29 cellular contexts compared by ENCODE assay signal in genomic region chr11:887589-887988, GRCh38.
"Had no signal": no experiment of that assay in that cellular context is flagged by ENCODE, and none has a peak within 500 bp of the region (broad histone marks: within the 10 kb centered on the region; RNA-seq: fewer than 3 reads in every experiment).

No MANE protein-coding gene starts in this region.

- H3K9me3 ChIP-seq: body of pancreas, breast epithelium, colonic mucosa had no signal

- H3K27ac ChIP-seq: body of pancreas, breast epithelium, cardiac muscle cell, colonic mucosa had no signal

- DNase-seq: activated CD4-positive, alpha-beta memory T cell treated with anti-CD3 and anti-CD28 coated beads, Interleukin-2, amount 10 ng/mL, durations not matched to agents 7 days and 5 days; activated CD4-positive, alpha-beta T cell treated with anti-CD3 and anti-CD28 coated beads for 1 hour; activated CD4-positive, alpha-beta T cell treated with anti-CD3 and anti-CD28 coated beads for 4 hours; activated CD4-positive, alpha-beta T cell treated with anti-CD3 and anti-CD28 coated beads, Interleukin-2, amount 10 ng/mL, durations not matched to agents 7 days and 5 days; activated CD4-positive, alpha-beta T cell treated with anti-CD3 and anti-CD28 coated beads, Interleukin-2, amount 50 U/mL, for 4 hours; activated CD8-positive, alpha-beta memory T cell treated with anti-CD3 and anti-CD28 coated beads, Interleukin-2, amount 10 ng/mL, durations not matched to agents 7 days and 5 days; activated CD8-positive, alpha-beta memory T cell treated with anti-CD3 and anti-CD28 coated beads, Interleukin-2, amount 50 U/mL, for 4 hours; activated gamma-delta T cell; activated naive CD4-positive, alpha-beta T cell treated with anti-CD3 and anti-CD28 coated beads, Interleukin-2, amount 50 U/mL, for 16 hours; activated naive CD4-positive, alpha-beta T cell treated with Interleukin-2 at 50 U/mL for 16 hours; activated T-cell treated with anti-CD3 and anti-CD28 coated beads, Interleukin-2, amount 50 U/mL, for 1 hour; activated T-cell treated with anti-CD3 and anti-CD28 coated beads, Interleukin-2, amount 50 U/mL, for 48 hours; amniotic stem cell; aorta; body of pancreas; central memory CD4-positive, alpha-beta T cell; colonic mucosa; effector CD8-positive, alpha-beta T cell; foreskin fibroblast; head of caudate nucleus; T-helper 1 cell; T-helper 2 cell had no signal

- ATAC-seq: activated CD8-positive, alpha-beta memory T cell treated with anti-CD3 and anti-CD28 coated beads, Interleukin-2, amount 10 ng/mL, durations not matched to agents 7 days and 5 days; body of pancreas; esophagus mucosa; WTC11 had no signal

- H3K27me3 ChIP-seq: body of pancreas, breast epithelium, cardiac muscle cell, colonic mucosa had no signal

- H3K9me3 Mint-ChIP-seq: activated CD4-positive, alpha-beta memory T cell treated with anti-CD3 and anti-CD28 coated beads, Interleukin-2, amount 10 ng/mL, durations not matched to agents 7 days and 5 days; activated CD4-positive, alpha-beta T cell treated with anti-CD3 and anti-CD28 coated beads, Interleukin-2, amount 10 ng/mL, durations not matched to agents 7 days and 5 days; activated T-helper 1 cell treated with anti-CD3 and anti-CD28 coated beads, Interleukin-12 subunit alpha, Interleukin-12 subunit beta, Interleukin-2, Interleukin-4 antibody, amounts not matched to agents 30 ng/mL and 10 ng/mL and 1 ng/mL, durations not matched to agents 14 hours and 24 hours and 36 hours; activated T-helper 2 cell treated with anti-CD3 and anti-CD28 coated beads, Interferon-gamma antibody, Interleukin-2, Interleukin-4, amounts not matched to agents 10 μg/mL and 5 μg/mL and 100 μg/mL, durations not matched to agents 14 hours and 24 hours and 36 hours; WTC11 had no signal

- H3K4me1 Mint-ChIP-seq: activated CD4-positive, alpha-beta memory T cell treated with anti-CD3 and anti-CD28 coated beads, Interleukin-2, amount 10 ng/mL, durations not matched to agents 7 days and 5 days; activated CD8-positive, alpha-beta memory T cell treated with anti-CD3 and anti-CD28 coated beads, Interleukin-2, amount 10 ng/mL, durations not matched to agents 7 days and 5 days; WTC11 had no signal

- H3K4me3 Mint-ChIP-seq: activated CD4-positive, alpha-beta memory T cell treated with anti-CD3 and anti-CD28 coated beads, Interleukin-2, amount 10 ng/mL, durations not matched to agents 7 days and 5 days; activated CD4-positive, alpha-beta T cell treated with anti-CD3 and anti-CD28 coated beads, Interleukin-2, amount 10 ng/mL, durations not matched to agents 7 days and 5 days; activated CD8-positive, alpha-beta memory T cell treated with anti-CD3 and anti-CD28 coated beads, Interleukin-2, amount 10 ng/mL, durations not matched to agents 7 days and 5 days; activated naive CD8-positive, alpha-beta T cell; activated T-helper 1 cell treated with anti-CD3 and anti-CD28 coated beads, Interleukin-12 subunit alpha, Interleukin-12 subunit beta, Interleukin-2, Interleukin-4 antibody, amounts not matched to agents 30 ng/mL and 10 ng/mL and 1 ng/mL, durations not matched to agents 14 hours and 24 hours and 36 hours; WTC11 had no signal

- H3K36me3 ChIP-seq: breast epithelium, cardiac muscle cell, colonic mucosa had no signal

- H3K4me3 ChIP-seq: body of pancreas, breast epithelium, cardiac muscle cell, colonic mucosa had no signal

- H3K36me3 Mint-ChIP-seq: activated naive CD8-positive, alpha-beta T cell had no signal

- H3K27me3 Mint-ChIP-seq: activated CD4-positive, alpha-beta memory T cell treated with anti-CD3 and anti-CD28 coated beads, Interleukin-2, amount 10 ng/mL, durations not matched to agents 7 days and 5 days; activated CD4-positive, alpha-beta T cell treated with anti-CD3 and anti-CD28 coated beads, Interleukin-2, amount 10 ng/mL, durations not matched to agents 7 days and 5 days; activated CD8-positive, alpha-beta memory T cell treated with anti-CD3 and anti-CD28 coated beads, Interleukin-2, amount 10 ng/mL, durations not matched to agents 7 days and 5 days; activated naive CD8-positive, alpha-beta T cell had no signal

- H3K4me1 ChIP-seq: body of pancreas, breast epithelium, colonic mucosa had no signal

- H3K27ac Mint-ChIP-seq: activated CD4-positive, alpha-beta memory T cell treated with anti-CD3 and anti-CD28 coated beads, Interleukin-2, amount 10 ng/mL, durations not matched to agents 7 days and 5 days; activated CD4-positive, alpha-beta T cell treated with anti-CD3 and anti-CD28 coated beads, Interleukin-2, amount 10 ng/mL, durations not matched to agents 7 days and 5 days; activated CD8-positive, alpha-beta memory T cell treated with anti-CD3 and anti-CD28 coated beads, Interleukin-2, amount 10 ng/mL, durations not matched to agents 7 days and 5 days; activated naive CD8-positive, alpha-beta T cell; activated T-helper 1 cell treated with anti-CD3 and anti-CD28 coated beads, Interleukin-12 subunit alpha, Interleukin-12 subunit beta, Interleukin-2, Interleukin-4 antibody, amounts not matched to agents 30 ng/mL and 10 ng/mL and 1 ng/mL, durations not matched to agents 14 hours and 24 hours and 36 hours; activated T-helper 2 cell treated with anti-CD3 and anti-CD28 coated beads, Interferon-gamma antibody, Interleukin-2, Interleukin-4, amounts not matched to agents 10 μg/mL and 5 μg/mL and 100 μg/mL, durations not matched to agents 14 hours and 24 hours and 36 hours; WTC11 had no signal
